Comparison of ENCODE assay signal across 8 cellular contexts in genomic region chr13:51797664-51798488, GRCh38. TPM values are rescaled to one million over a fixed set of nuclear protein-coding genes. Genes with fewer than 3 reads are reported as not detected.
A peak's percentile ranks its signal among the peaks of the same experiment; 100 is the strongest.
DNase-seq lines count a peak whose midpoint lies in the region; ATAC-seq and FAIRE-seq lines count a peak whose summit lies in the region.

No MANE protein-coding gene starts in this region.

- H3K27me3 ChIP-seq in CD4-positive, CD25-positive, alpha-beta regulatory T cell (ENCODE audit: control insufficient read depth, insufficient read depth, low read length): no peaks in the 10 kb centered on the region
- H3K27me3 ChIP-seq in NT2/D1 (ENCODE audit: insufficient read depth, insufficient read length) (no peaks in the 10 kb centered on the region), small intestine (ENCODE audit: control insufficient read depth in 2 of 2, insufficient read depth in 2 of 2, low read length in 2 of 2) (no peaks in the 10 kb centered on the region)

- no peaks in the 10 kb centered on the region for H3K9me3 Mint-ChIP-seq in CD4-positive, CD25-positive, alpha-beta regulatory T cell

- no peak overlapping the region for H3K4me3 ChIP-seq in CD4-positive, CD25-positive, alpha-beta regulatory T cell (ENCODE audit: low read depth, low read length)
- no peak overlapping the region for H3K4me3 ChIP-seq in Jurkat, Clone E6-1 (ENCODE audit: low read length)
- H3K4me3 ChIP-seq in NT2/D1 (ENCODE audit: insufficient read length, low read depth) (no peak overlapping the region), small intestine (ENCODE audit: low read depth in 1 of 2, low read length in 2 of 2) (no peak overlapping the region)

- H3K27ac Mint-ChIP-seq in CD4-positive, CD25-positive, alpha-beta regulatory T cell: peak overlapping the region; percentile 38 to 86 (median 85)

- no peak for FAIRE-seq in small intestine (lab: Jason Lieb, UNC)

- no peaks in the 10 kb centered on the region for H3K9me3 ChIP-seq in CD4-positive, CD25-positive, alpha-beta regulatory T cell (ENCODE audit: control insufficient read depth in 2 of 2, low read length in 2 of 2)
- no peaks in the 10 kb centered on the region for H3K9me3 ChIP-seq in NT2/D1 (ENCODE audit: insufficient read depth, low read length)
- H3K9me3 ChIP-seq in small intestine (ENCODE audit: control insufficient read depth, low read depth): no peaks in the 10 kb centered on the region

- 54 to 68% (median 61%) methylated on average over 12 of the region's 12 CpGs for WGBS in small intestine, 3 donors

- H3K27me3 Mint-ChIP-seq in CD4-positive, CD25-positive, alpha-beta regulatory T cell: no peaks in the 10 kb centered on the region

- peak; percentile 64 to 72 for ATAC-seq in CD4-positive, CD25-positive, alpha-beta regulatory T cell (ENCODE audit: low read depth in 2 of 2)
- ATAC-seq in GM18907 (IDR thresholded peaks at IDR 0.05; ENCODE audit: unreplicated experiment): peak; percentile 41
- ATAC-seq in HG02884 (IDR thresholded peaks at IDR 0.05; ENCODE audit: unreplicated experiment): no peak

- intact Hi-C loops in head of caudate nucleus (cut with DNase I): no loop called here

- H3K9ac ChIP-seq in NT2/D1 (ENCODE audit: insufficient read length, low read depth): no peak overlapping the region

- H3K4me1 Mint-ChIP-seq in CD4-positive, CD25-positive, alpha-beta regulatory T cell: peaks cover 12 to 33% (median 21%) of the 10 kb centered on the region in 4 donors

- peak overlapping the region in 1 of 4 donors; percentile 18 for H3K4me3 Mint-ChIP-seq in CD4-positive, CD25-positive, alpha-beta regulatory T cell

- H3K4me1 ChIP-seq in CD4-positive, CD25-positive, alpha-beta regulatory T cell (ENCODE audit: control insufficient read depth, insufficient read depth, low read length, poor library complexity, severe bottlenecking): peaks cover 16% of the 10 kb centered on the region
- H3K4me1 ChIP-seq in NT2/D1 (ENCODE audit: insufficient read depth, insufficient read length): no peaks in the 10 kb centered on the region
- H3K4me1 ChIP-seq in small intestine (ENCODE audit: control insufficient read depth in 2 of 2, insufficient read depth in 1 of 2, low read depth in 1 of 2, low read length in 1 of 2): peaks cover 3 to 6% of the 10 kb centered on the region in 2 donors

- H3K27ac ChIP-seq in CD4-positive, CD25-positive, alpha-beta regulatory T cell (ENCODE audit: insufficient read depth, low read length, poor library complexity, severe bottlenecking): no peak overlapping the region
- no peak overlapping the region for H3K27ac ChIP-seq in small intestine (ENCODE audit: low read depth in 1 of 2, low read length in 1 of 2)

- peak; percentile 33 to 83 (median 71) for DNase-seq in CD4-positive, CD25-positive, alpha-beta regulatory T cell
- peak; percentile 64 for DNase-seq in Jurkat, Clone E6-1 (ENCODE audit: low read depth, low spot score)
- DNase-seq in NT2/D1 (ENCODE audit: low read depth, low spot score) (peak; percentile 52), head of caudate nucleus (peak in 35 of 42 donors; percentile 39 to 89 (median 68)), small intestine (peak; percentile 83)
- DNase-seq in activated gamma-delta T cell treated with anti-CD3 and anti-CD28 coated beads, Interleukin-2, amount 50 U/mL, for 16 hours (ENCODE audit: low read depth): peak; percentile 41

- H3K36me3 Mint-ChIP-seq in CD4-positive, CD25-positive, alpha-beta regulatory T cell: peaks cover 13% of the 10 kb centered on the region

- peaks cover 20% of the 10 kb centered on the region for H3K36me3 ChIP-seq in CD4-positive, CD25-positive, alpha-beta regulatory T cell (ENCODE audit: control insufficient read depth, insufficient read depth, low read length)
- H3K36me3 ChIP-seq in NT2/D1 (ENCODE audit: insufficient read depth, insufficient read length, low read length) (no peaks in the 10 kb centered on the region), small intestine (ENCODE audit: control insufficient read depth in 2 of 2, insufficient read depth in 2 of 2, low read length in 2 of 2) (no peaks in the 10 kb centered on the region)

RNA-seq across cellular contexts. Expression of gene DHRS12, which starts 6.1 kb away (rescaled TPM):
- 25.9 TPM for total RNA-seq in CD4-positive, CD25-positive, alpha-beta regulatory T cell
- 10 to 100 TPM; 31.3 to 42.9 (median 35.4) TPM for polyA plus RNA-seq in CD4-positive, CD25-positive, alpha-beta regulatory T cell
- polyA plus RNA-seq in Jurkat, Clone E6-1 (2012; ENCODE audit: insufficient read depth, insufficient read length): 12.1 TPM
- polyA plus RNA-seq in small intestine: 10 to 100 TPM in 2 of 3 donors, 1 to 10 TPM in 1; 9.3 to 26.4 (median 14.6) TPM

RNA-seq across cellular contexts. Expression of gene TMEM272, which starts 47.1 kb away (rescaled TPM):
- 3.3 TPM for total RNA-seq in CD4-positive, CD25-positive, alpha-beta regulatory T cell
- under 1 TPM in 3 of 4 donors, not detected in 1; 0.13 to 0.49 (median 0.16) TPM for polyA plus RNA-seq in CD4-positive, CD25-positive, alpha-beta regulatory T cell
- not detected for polyA plus RNA-seq in Jurkat, Clone E6-1 (2012; ENCODE audit: insufficient read depth, insufficient read length)
- polyA plus RNA-seq in small intestine: under 1 TPM in 2 of 3 donors, not detected in 1; 0.04 to 0.54 TPM
